ENCODE assay signal across 34 cellular contexts in genomic region chr6:167538746-167539145, GRCh38.
"Had no signal": no experiment of that assay in that cellular context is flagged by ENCODE, and none has a peak within 500 bp of the region (broad histone marks: within the 10 kb centered on the region; RNA-seq: fewer than 3 reads in every experiment).

No MANE protein-coding gene starts in this region.

- DNase-seq: activated CD4-positive, alpha-beta memory T cell treated with anti-CD3 and anti-CD28 coated beads, Interleukin-2, amount 10 ng/mL, durations not matched to agents 7 days and 5 days; activated CD4-positive, alpha-beta T cell treated with anti-CD3 and anti-CD28 coated beads for 1 hour; activated CD4-positive, alpha-beta T cell treated with anti-CD3 and anti-CD28 coated beads for 48 hours; activated CD4-positive, CD25-positive, alpha-beta regulatory T cell; activated CD8-positive, alpha-beta memory T cell treated with anti-CD3 and anti-CD28 coated beads for 24 hours; activated CD8-positive, alpha-beta memory T cell treated with anti-CD3 and anti-CD28 coated beads, Interleukin-2, amount 10 ng/mL, durations not matched to agents 7 days and 5 days; activated effector memory CD4-positive, alpha-beta T cell treated with anti-CD3 and anti-CD28 coated beads, Interleukin-2, amount 50 U/mL, for 16 hours; activated naive CD4-positive, alpha-beta T cell; activated naive CD4-positive, alpha-beta T cell treated with anti-CD3 and anti-CD28 coated beads, Interleukin-2, amount 50 U/mL, for 16 hours; activated naive CD8-positive, alpha-beta T cell treated with anti-CD3 and anti-CD28 coated beads for 36 hours; activated T-cell treated with anti-CD3 and anti-CD28 coated beads, Interleukin-2, amount 50 U/mL, for 1 hour; activated T-cell treated with anti-CD3 and anti-CD28 coated beads, Interleukin-2, amount 50 U/mL, for 72 hours; amniotic stem cell; aorta; brain microvascular endothelial cell; central memory CD4-positive, alpha-beta T cell; MM.1S; MV-4-11; NCI-H1092 treated with DMSO at 0.1 percent for 48 hours; NCI-H1417; NCI-H146; NCI-H187; NCI-H2081; NCI-H2171 treated with DMSO at 0.1 percent for 48 hours; NCI-H2227 treated with DMSO at 0.1 percent for 48 hours; NCI-H446; NCI-H524; NCI-H748 treated with DMSO at 0.1 percent for 48 hours; NK-92 treated with Interleukin-12 subunit alpha and Interleukin-12 subunit beta, amount 100 ng/mL, for 24 hours; PC-9; Right ventricle myocardium superior; T1000; WERI-Rb-1 had no signal

- ATAC-seq: activated CD8-positive, alpha-beta memory T cell treated with anti-CD3 and anti-CD28 coated beads, Interleukin-2, amount 10 ng/mL, durations not matched to agents 7 days and 5 days; activated T-cell treated with anti-CD3 and anti-CD28 coated beads, Interleukin-2, amount 50 U/mL, for 72 hours; activated T-helper 17 cell treated with anti-CD3 and anti-CD28 coated beads, Interleukin-2, amount 50 U/mL, for 72 hours had no signal
